In genomic region chr1:94334156-94334555, GRCh38 we compare ENCODE assay signal across 17 cellular contexts.
DNase-seq lines count a peak whose midpoint lies in the region; ATAC-seq, FAIRE-seq and TF ChIP-seq lines count a peak whose summit lies in the region.
"Had no signal": no experiment of that assay in that cellular context is flagged by ENCODE, and none has a peak within 500 bp of the region (broad histone marks: within the 10 kb centered on the region; RNA-seq: fewer than 3 reads in every experiment).

No MANE protein-coding gene starts in this region.

- CTCF ChIA-PET in Panc1 (lab: Charles Lee), result interaction anchor here (0.6 to 3.1 kb wide), 5 partner anchors 101 to 309 kb away, joined by 3 to 19 read pairs (median 9); no protein-coding TSS in a partner anchor

- no peaks in the 10 kb centered on the region for H3K27me3 ChIP-seq in Panc1 (ENCODE audit: control insufficient read depth, insufficient read depth, low read length)
- H3K27me3 ChIP-seq: adrenal gland had no signal

- no peak for TF ChIP-seq POLR2A in GM12891 (IDR thresholded peaks at IDR 0.05; ENCODE audit: low read depth, low read length)

- H3K4me3 ChIP-seq in AG10803 (ENCODE audit: low read length), result no peak overlapping the region
- no peak overlapping the region for H3K4me3 ChIP-seq in Panc1 (ENCODE audit: low read depth in 2 of 2, low read length in 2 of 2)
- no peak overlapping the region for H3K4me3 ChIP-seq in retinal pigment epithelial cell (ENCODE audit: low read length)
- H3K4me3 ChIP-seq: adrenal gland, prostate gland had no signal

- H3K9me3 ChIP-seq in Panc1 (ENCODE audit: control insufficient read depth, insufficient read depth, low read depth, low read length), result no peaks in the 10 kb centered on the region
- H3K9me3 ChIP-seq: adrenal gland, prostate gland had no signal

- DNase-seq in AG10803 (ENCODE audit: low read depth) (peak; percentile 20), Panc1 (ENCODE audit: low read depth, low spot score) (no peak), glomerular visceral epithelial cell (ENCODE audit: extremely low spot score) (peak; percentile 21), retinal pigment epithelial cell (ENCODE audit: low read depth) (peak; percentile 50), cortex of kidney (lab: John Stamatoyannopoulos, UW) (no peak), NCI-H146 (lab: John Stamatoyannopoulos, UW) (no peak), GM12891 (ENCODE audit: insufficient read length, low spot score) (no peak)
- DNase-seq in activated CD4-positive, alpha-beta T cell treated with anti-CD3 and anti-CD28 coated beads, Interleukin-2, amount 50 U/mL, for 1 hour, result no peak
- DNase-seq: activated CD4-positive, CD25-positive, alpha-beta regulatory T cell treated with anti-CD3 and anti-CD28 coated beads, Interleukin-2, amount 50 U/mL, for 72 hours; adrenal gland; DND-41; natural killer cell; NCI-H187 treated with DMSO at 0.1 percent for 48 hours; NCI-H446; stimulated activated naive CD4-positive, alpha-beta T cell had no signal

- H3K36me3 ChIP-seq in Panc1 (ENCODE audit: control insufficient read depth, insufficient read depth, low read length), result no peaks in the 10 kb centered on the region
- H3K36me3 ChIP-seq: adrenal gland, prostate gland had no signal

- no peak for FAIRE-seq in GM12891 (lab: Jason Lieb, UNC)
- FAIRE-seq: frontal cortex had no signal

- H3K4me1 ChIP-seq in Panc1 (ENCODE audit: control insufficient read depth, insufficient read depth, low read length), result peaks cover 54% of the 10 kb centered on the region
- H3K4me1 ChIP-seq: adrenal gland, prostate gland had no signal

- POLR2A ChIA-PET in Panc1 (lab: Charles Lee), result interaction anchor here (0.7 to 1.9 kb wide), 6 partner anchors 9 to 266 kb away, joined by 3 to 11 read pairs (median 4); partner anchors contain the start of gene ARHGAP29

- intact Hi-C loops in Panc1 (cut with micrococcal nuclease; ENCODE audit: unreplicated experiment), result loop anchor here (10.0 kb wide), 1 partner anchor 169 kb away; no protein-coding TSS in a partner anchor

- TF ChIP-seq CTCF in AG10803 (conservative IDR thresholded peaks at IDR 0.05; ENCODE audit: low read length), result no peak
- no peak for TF ChIP-seq CTCF in Panc1 (IDR thresholded peaks at IDR 0.05)
- no peak for TF ChIP-seq CTCF in retinal pigment epithelial cell (conservative IDR thresholded peaks at IDR 0.05; ENCODE audit: low read depth, low read length)

- H3K27ac ChIP-seq in Panc1 (ENCODE audit: low read length), result peak overlapping the region; percentile 100
- H3K27ac ChIP-seq: adrenal gland had no signal

- in situ Hi-C loops in Panc1 (cut with HindIII; ENCODE audit: low pct_unique_long_range_greater_than_20kb, low sequenced_read_pairs), result no loop called here

- ATAC-seq in Panc1, result no peak
- ATAC-seq: natural killer cell had no signal

- BruUV-seq in Panc1 (replicated peaks; lab: Mats Ljungman, UMichigan), result no TSS peak

TF ChIP-seq in GM12891, 5 proteins besides CTCF, POLR2A, EP300 and RAD21:
- TF ChIP-seq SPI1 (IDR thresholded peaks at IDR 0.05; ENCODE audit: low read depth, low read length) (no peak), POU2F2 (IDR thresholded peaks at IDR 0.05; ENCODE audit: low read depth, low read length) (no peak), PAX5 (IDR thresholded peaks at IDR 0.05; ENCODE audit: insufficient read depth, low read length, severe bottlenecking) (no peak), POLR2AphosphoS5 (IDR thresholded peaks at IDR 0.05; ENCODE audit: low read depth, low read length) (no peak), TAF1 (IDR thresholded peaks at IDR 0.05; ENCODE audit: low read depth, low read length) (no peak)

Comparison
In these comparisons a context has a peak if more than half of its experiments do, and no peak if none do; other contexts are left out.
1. DNase-seq: peak in AG10803 (single experiment), glomerular visceral epithelial cell (single experiment) and retinal pigment epithelial cell (single experiment); none in Panc1 (single experiment), cortex of kidney (single experiment), NCI-H146 (single experiment), GM12891 (single experiment) and activated CD4-positive, alpha-beta T cell treated with anti-CD3 and anti-CD28 coated beads, Interleukin-2, amount 50 U/mL, for 1 hour (single experiment).